17 cellular contexts compared by ENCODE assay signal in genomic region chr2:178877874-178878273, GRCh38.
"Had no signal": no experiment of that assay in that cellular context is flagged by ENCODE, and none has a peak within 500 bp of the region (broad histone marks: within the 10 kb centered on the region; RNA-seq: fewer than 3 reads in every experiment).

No MANE protein-coding gene starts in this region.

- H3K27ac ChIP-seq: hepatocyte, stomach had no signal

- H2AFZ ChIP-seq: hepatocyte had no signal

- H3K4me3 ChIP-seq: gastroesophageal sphincter, hepatocyte, stomach had no signal

- H3K36me3 ChIP-seq: gastroesophageal sphincter, stomach had no signal

- H3K79me2 ChIP-seq: hepatocyte had no signal

- ATAC-seq: esophagus mucosa; gastroesophageal sphincter; left colon; naive thymus-derived CD4-positive, alpha-beta T cell; right cardiac atrium had no signal

- DNase-seq: effector memory CD4-positive, alpha-beta T cell; glutamatergic neuron; kidney; left colon; mammary epithelial cell; naive thymus-derived CD4-positive, alpha-beta T cell; posterior cingulate gyrus; right cardiac atrium; small intestine; stimulated activated CD4-positive, alpha-beta T cell treated with anti-CD3 and anti-CD28 coated beads, Interleukin-12 subunit alpha, Interleukin-12 subunit beta, amount 100 ng/mL, for 4 hours; stimulated activated naive CD4-positive, alpha-beta T cell; stomach; substantia nigra; trophoblast cell had no signal

- H3K9me3 ChIP-seq: gastroesophageal sphincter, stomach had no signal

- H3K4me2 ChIP-seq: hepatocyte had no signal

- H3K27me3 ChIP-seq: gastroesophageal sphincter, hepatocyte, stomach had no signal
